In the genomic region with DNA sequence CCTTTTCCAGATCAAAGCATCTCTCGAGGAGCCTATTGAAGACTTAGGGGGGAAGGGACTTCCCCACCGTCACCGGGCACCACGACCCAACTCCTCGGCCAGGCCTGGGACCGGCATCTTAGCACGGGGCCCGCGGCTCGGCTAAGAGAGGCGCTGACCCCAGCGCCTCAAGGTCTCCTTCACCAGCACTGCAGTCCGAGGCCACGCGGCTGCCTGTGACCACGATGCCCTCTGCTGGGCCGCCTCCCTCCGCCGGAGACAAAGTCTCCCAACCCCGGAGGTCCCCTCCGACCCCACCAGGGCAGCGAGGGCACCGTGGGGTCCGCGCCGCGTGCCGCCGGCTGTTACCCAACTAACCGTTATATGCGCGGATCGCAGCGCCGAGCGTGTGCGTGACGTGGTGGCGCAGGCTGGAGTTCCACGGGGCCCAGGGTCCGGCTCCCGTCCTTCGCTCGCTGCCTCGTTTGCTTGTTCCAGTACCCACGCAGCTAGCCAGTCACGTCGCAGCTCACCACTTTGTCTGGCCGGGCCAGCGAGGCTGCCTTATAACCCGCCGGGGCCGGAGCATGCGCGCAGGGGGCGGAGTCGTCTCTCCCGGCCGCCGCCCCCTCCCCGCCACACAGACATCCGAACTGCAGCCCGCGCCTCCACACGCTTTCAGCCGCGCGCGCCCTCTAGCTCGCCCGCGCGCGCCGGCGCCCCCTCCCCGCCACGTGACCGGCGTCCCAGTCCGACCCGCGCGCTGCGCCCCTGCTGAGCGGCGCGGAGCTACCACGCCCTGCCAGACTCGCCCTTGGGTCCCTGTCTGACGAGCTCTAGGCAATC, we compare ENCODE assay signal across 8 cellular contexts. TPM values are rescaled to one million over a fixed set of nuclear protein-coding genes. Genes with fewer than 3 reads are reported as not detected.
DNase-seq lines count a peak whose midpoint lies in the region; ATAC-seq and FAIRE-seq lines count a peak whose summit lies in the region.

A gene with protein sequence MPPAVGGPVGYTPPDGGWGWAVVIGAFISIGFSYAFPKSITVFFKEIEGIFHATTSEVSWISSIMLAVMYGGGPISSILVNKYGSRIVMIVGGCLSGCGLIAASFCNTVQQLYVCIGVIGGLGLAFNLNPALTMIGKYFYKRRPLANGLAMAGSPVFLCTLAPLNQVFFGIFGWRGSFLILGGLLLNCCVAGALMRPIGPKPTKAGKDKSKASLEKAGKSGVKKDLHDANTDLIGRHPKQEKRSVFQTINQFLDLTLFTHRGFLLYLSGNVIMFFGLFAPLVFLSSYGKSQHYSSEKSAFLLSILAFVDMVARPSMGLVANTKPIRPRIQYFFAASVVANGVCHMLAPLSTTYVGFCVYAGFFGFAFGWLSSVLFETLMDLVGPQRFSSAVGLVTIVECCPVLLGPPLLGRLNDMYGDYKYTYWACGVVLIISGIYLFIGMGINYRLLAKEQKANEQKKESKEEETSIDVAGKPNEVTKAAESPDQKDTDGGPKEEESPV (minus strand): TSS at position 519 of the 825 bp plus-strand sequence. CDS start 26,888 bp downstream, outside the sequence.

- H3K79me2 ChIP-seq in mesendoderm (ENCODE audit: control insufficient read depth, insufficient read depth, low read length), result peaks cover 65% of the 10 kb centered on the region

- H4K5ac ChIP-seq in mesendoderm (ENCODE audit: low read length), result no peak within 1 kb of the TSS

- peak within 1 kb of the TSS; percentile 96 for H3K4me3 Mint-ChIP-seq in effector memory CD8-positive, alpha-beta T cell

- no peaks in the 10 kb centered on the region for H3K79me1 ChIP-seq in mesendoderm (ENCODE audit: low read length)

- peak within 1 kb of the TSS; percentile 39 for H4K8ac ChIP-seq in mesendoderm (ENCODE audit: low read depth, low read length)

- H3K4me1 Mint-ChIP-seq in effector memory CD8-positive, alpha-beta T cell (ENCODE audit: low read depth in 2 of 2), result peaks cover 29 to 32% of the 10 kb centered on the region in 2 donors

- no CpG with 5 or more reads among the region's 91 CpGs for WGBS in mesendoderm (ENCODE audit: extremely low coverage, insufficient coverage, low lambda C conversion rate)

- H3K9ac ChIP-seq in mesendoderm (ENCODE audit: low read length), result peak within 1 kb of the TSS; percentile 99

- H3K23ac ChIP-seq in mesendoderm (ENCODE audit: low read length), result peak within 1 kb of the TSS; percentile 20

- no peaks in the 10 kb centered on the region for H3K9me3 Mint-ChIP-seq in effector memory CD8-positive, alpha-beta T cell

- peak within 1 kb of the TSS; percentile 97 for H3K4me3 ChIP-seq in mesendoderm (ENCODE audit: low read length)

- H2BK5ac ChIP-seq in mesendoderm (ENCODE audit: low read length), result peak within 1 kb of the TSS; percentile 92

- peak; percentile 91 for DNase-seq in Caki2 (ENCODE audit: low read depth)
- DNase-seq in HTR-8/SVneo (ENCODE audit: insufficient read length, low spot score), result peak; percentile 79
- DNase-seq in NOMO-1 (lab: John Stamatoyannopoulos, UW; ENCODE audit: unreplicated experiment in 2 of 2), result peak; percentile 82 to 85
- peak; percentile 75 to 82 (median 77) for DNase-seq in effector memory CD8-positive, alpha-beta T cell
- peak; percentile 93 for DNase-seq in mesendoderm
- DNase-seq in stimulated activated CD8-positive, alpha-beta memory T cell treated with anti-CD3 and anti-CD28 coated beads, Interleukin-12 subunit alpha, Interleukin-12 subunit beta, amount 100 ng/mL, for 4 hours (ENCODE audit: low read depth), result peak; percentile 89

- peak within 1 kb of the TSS; percentile 99 for H3K56ac ChIP-seq in mesendoderm (ENCODE audit: low read length)

- H3K18ac ChIP-seq in mesendoderm (ENCODE audit: low read length), result peak within 1 kb of the TSS; percentile 88

- no peaks in the 10 kb centered on the region for H3K27me3 Mint-ChIP-seq in effector memory CD8-positive, alpha-beta T cell

- no peaks in the 10 kb centered on the region for H3K27me3 ChIP-seq in mesendoderm (ENCODE audit: insufficient read depth, low read length, poor library complexity)

- H3K36me3 Mint-ChIP-seq in effector memory CD8-positive, alpha-beta T cell (ENCODE audit: insufficient read depth), result peaks cover 17% of the 10 kb centered on the region

- peak; percentile 70 for ATAC-seq in GM21381 (IDR thresholded peaks at IDR 0.05; ENCODE audit: unreplicated experiment)
- peak; percentile 72 for ATAC-seq in effector memory CD8-positive, alpha-beta T cell (replicated peaks)

- no peak within 1 kb of the TSS for H2BK15ac ChIP-seq in mesendoderm (replicated peaks; ENCODE audit: low read depth)

- peak within 1 kb of the TSS; percentile 18 for H2BK120ac ChIP-seq in mesendoderm (ENCODE audit: low read depth, low read length)

- peak within 1 kb of the TSS; percentile 45 for H3K4ac ChIP-seq in mesendoderm (ENCODE audit: low read depth, low read length)

- H2AK5ac ChIP-seq in mesendoderm (ENCODE audit: low read length), result no peak within 1 kb of the TSS

- peak within 1 kb of the TSS; percentile 91 to 95 for H3K27ac Mint-ChIP-seq in effector memory CD8-positive, alpha-beta T cell

- no peaks in the 10 kb centered on the region for H3K36me3 ChIP-seq in mesendoderm (ENCODE audit: control insufficient read depth, insufficient read depth, low read length)

- POLR2A ChIA-PET in activated CD8-positive, alpha-beta memory T cell treated with anti-CD3 and anti-CD28 coated beads for 36 hours (lab: Charles Lee), result interaction anchor here (0.6 to 1.2 kb wide), 8 partner anchors 12 to 1824 kb away, joined by 3 to 6 read pairs (median 4); a partner anchor contains a TSS

- H3K27ac ChIP-seq in mesendoderm (ENCODE audit: low read depth, low read length), result peak within 1 kb of the TSS; percentile 93

- H3K4me2 ChIP-seq in mesendoderm (ENCODE audit: low read length), result peak within 1 kb of the TSS; percentile 59

- CTCF ChIA-PET in activated CD8-positive, alpha-beta memory T cell treated with anti-CD3 and anti-CD28 coated beads for 36 hours (lab: Charles Lee), result interaction anchor here (0.6 to 1.3 kb wide), 3 partner anchors 34 to 117 kb away, joined by 3 to 4 read pairs (median 3); a partner anchor contains a TSS

- in situ Hi-C loops in Caki2 (cut with HindIII; ENCODE audit: low pct_unique_long_range_greater_than_20kb, low sequenced_read_pairs), result no loop called here

- peak; percentile 38 for FAIRE-seq in HTR-8/SVneo (lab: Jason Lieb, UNC)

- peaks cover 10% of the 10 kb centered on the region for H3K4me1 ChIP-seq in mesendoderm (ENCODE audit: control insufficient read depth, low read depth, low read length)

RNA-seq across cellular contexts. Expression of the gene that starts here (rescaled TPM):
- 29.8 and 34.6 TPM in 2 replicates for total RNA-seq in Caki2 (2014; rRNA removed; shearing (Covaris generic); ENCODE audit: low replicate concordance)
- total RNA-seq in activated CD8-positive, alpha-beta memory T cell treated with anti-CD3 and anti-CD28 coated beads for 36 hours, result 10 to 100 TPM; 84.7 to 86.1 TPM
- 201 TPM for polyA plus RNA-seq in mesendoderm (2013, experiment 1 of 2)
- polyA plus RNA-seq in mesendoderm (2013, experiment 2 of 2), result 198 TPM

Comparison
In these comparisons a context has a peak if more than half of its experiments do, and no peak if none do; other contexts are left out.
1. Peak in every context shown above with its lines: DNase-seq, ATAC-seq, H3K4me3 ChIP-seq and H3K27ac ChIP-seq.